13 cellular contexts compared by ENCODE assay signal in genomic region chr10:59654007-59654406, GRCh38. TPM values are rescaled to one million over a fixed set of nuclear protein-coding genes. Genes with fewer than 3 reads are reported as not detected.
DNase-seq lines count a peak whose midpoint lies in the region; ATAC-seq lines count a peak whose summit lies in the region.
"Had no signal": no experiment of that assay in that cellular context is flagged by ENCODE, and none has a peak within 500 bp of the region (broad histone marks: within the 10 kb centered on the region; RNA-seq: fewer than 3 reads in every experiment).

No MANE protein-coding gene starts in this region.

- H3K27me3 Mint-ChIP-seq in activated naive CD8-positive, alpha-beta T cell treated with anti-CD3 and anti-CD28 coated beads, Interleukin-2, amount 10 ng/mL, durations not matched to agents 7 days and 5 days = peaks cover 2% of the 10 kb centered on the region
- no peaks in the 10 kb centered on the region for H3K27me3 Mint-ChIP-seq in activated naive CD8-positive, alpha-beta T cell treated with anti-CD3 and anti-CD28 coated beads, Interleukin-2, amount 50 U/mL, for 24 hours
- peaks cover 3% of the 10 kb centered on the region for H3K27me3 Mint-ChIP-seq in activated T-helper 17 cell treated with anti-CD3 and anti-CD28 coated beads, Interleukin-2, amount 50 U/mL, for 72 hours
- H3K27me3 Mint-ChIP-seq in activated CD4-positive, alpha-beta T cell treated with anti-CD3 and anti-CD28 coated beads, Interleukin-2, amount 10 ng/mL, durations not matched to agents 7 days and 5 days = no peaks in the 10 kb centered on the region

- CTCF ChIA-PET in activated CD4-positive, alpha-beta T cell treated with anti-CD3 and anti-CD28 coated beads, Interleukin-2, amount 10 ng/mL, durations not matched to agents 7 days and 5 days (lab: Charles Lee) = interaction anchor here (0.6 kb wide), 1 partner anchor 1266 kb away, joined by 6 read pairs; no protein-coding TSS in a partner anchor

- DNase-seq in activated naive CD8-positive, alpha-beta T cell treated with anti-CD3 and anti-CD28 coated beads, Interleukin-2, amount 10 ng/mL, durations not matched to agents 7 days and 5 days = no peak
- no peak for DNase-seq in activated naive CD8-positive, alpha-beta T cell treated with anti-CD3 and anti-CD28 coated beads, Interleukin-2, amount 50 U/mL, for 24 hours
- DNase-seq in activated CD4-positive, alpha-beta T cell treated with anti-CD3 and anti-CD28 coated beads, Interleukin-2, amount 10 ng/mL, durations not matched to agents 7 days and 5 days = no peak
- DNase-seq in middle frontal gyrus (ENCODE audit: extremely low spot score, low spot score) = no peak
- no peak for DNase-seq in stimulated activated CD4-positive, alpha-beta T cell treated with anti-CD3 and anti-CD28 coated beads, Interleukin-2, amount 100 ng/mL, for 48 hours
- DNase-seq: activated CD4-positive, alpha-beta T cell treated with anti-CD3 and anti-CD28 coated beads for 4 hours; endodermal cell; NCI-H1694 treated with DMSO at 0.1 percent for 48 hours had no signal

- no peak for ATAC-seq in activated naive CD8-positive, alpha-beta T cell treated with anti-CD3 and anti-CD28 coated beads, Interleukin-2, amount 10 ng/mL, durations not matched to agents 7 days and 5 days (ENCODE audit: low read depth)
- no peak for ATAC-seq in activated naive CD8-positive, alpha-beta T cell treated with anti-CD3 and anti-CD28 coated beads, Interleukin-2, amount 50 U/mL, for 24 hours
- ATAC-seq in HG03558 (IDR thresholded peaks at IDR 0.05; ENCODE audit: extremely low read depth, unreplicated experiment) (peak; percentile 33), HG02798 (IDR thresholded peaks at IDR 0.05; ENCODE audit: poor library complexity, unreplicated experiment) (no peak)
- peak; percentile 57 for ATAC-seq in activated T-helper 17 cell treated with anti-CD3 and anti-CD28 coated beads, Interleukin-2, amount 50 U/mL, for 72 hours (replicated peaks)
- ATAC-seq: GM23338, Right ventricle myocardium inferior had no signal

- POLR2A ChIA-PET in activated naive CD8-positive, alpha-beta T cell treated with anti-CD3 and anti-CD28 coated beads, Interleukin-2, amount 10 ng/mL, durations not matched to agents 7 days and 5 days (lab: Charles Lee) = no interaction called here
- POLR2A ChIA-PET in activated CD4-positive, alpha-beta T cell treated with anti-CD3 and anti-CD28 coated beads, Interleukin-2, amount 10 ng/mL, durations not matched to agents 7 days and 5 days (lab: Charles Lee) = no interaction called here

- H3K4me3 Mint-ChIP-seq in activated naive CD8-positive, alpha-beta T cell treated with anti-CD3 and anti-CD28 coated beads, Interleukin-2, amount 10 ng/mL, durations not matched to agents 7 days and 5 days = no peak overlapping the region
- no peak overlapping the region for H3K4me3 Mint-ChIP-seq in activated naive CD8-positive, alpha-beta T cell treated with anti-CD3 and anti-CD28 coated beads, Interleukin-2, amount 50 U/mL, for 24 hours
- H3K4me3 Mint-ChIP-seq in activated T-helper 17 cell treated with anti-CD3 and anti-CD28 coated beads, Interleukin-2, amount 50 U/mL, for 72 hours = peak overlapping the region; percentile 5
- no peak overlapping the region for H3K4me3 Mint-ChIP-seq in activated CD4-positive, alpha-beta T cell treated with anti-CD3 and anti-CD28 coated beads, Interleukin-2, amount 10 ng/mL, durations not matched to agents 7 days and 5 days
- H3K4me3 Mint-ChIP-seq: endodermal cell, GM23338 had no signal

- peak overlapping the region; percentile 46 for H3K27ac Mint-ChIP-seq in activated naive CD8-positive, alpha-beta T cell treated with anti-CD3 and anti-CD28 coated beads, Interleukin-2, amount 10 ng/mL, durations not matched to agents 7 days and 5 days
- H3K27ac Mint-ChIP-seq in activated naive CD8-positive, alpha-beta T cell treated with anti-CD3 and anti-CD28 coated beads, Interleukin-2, amount 50 U/mL, for 24 hours = no peak overlapping the region
- H3K27ac Mint-ChIP-seq in activated T-helper 17 cell treated with anti-CD3 and anti-CD28 coated beads, Interleukin-2, amount 50 U/mL, for 72 hours = peak overlapping the region; percentile 61
- H3K27ac Mint-ChIP-seq in activated CD4-positive, alpha-beta T cell treated with anti-CD3 and anti-CD28 coated beads, Interleukin-2, amount 10 ng/mL, durations not matched to agents 7 days and 5 days = no peak overlapping the region
- H3K27ac Mint-ChIP-seq: endodermal cell, GM23338 had no signal

- H3K9me3 Mint-ChIP-seq in activated naive CD8-positive, alpha-beta T cell treated with anti-CD3 and anti-CD28 coated beads, Interleukin-2, amount 10 ng/mL, durations not matched to agents 7 days and 5 days = no peaks in the 10 kb centered on the region
- H3K9me3 Mint-ChIP-seq in activated naive CD8-positive, alpha-beta T cell treated with anti-CD3 and anti-CD28 coated beads, Interleukin-2, amount 50 U/mL, for 24 hours = no peaks in the 10 kb centered on the region
- no peaks in the 10 kb centered on the region for H3K9me3 Mint-ChIP-seq in activated T-helper 17 cell treated with anti-CD3 and anti-CD28 coated beads, Interleukin-2, amount 50 U/mL, for 72 hours
- H3K9me3 Mint-ChIP-seq in activated CD4-positive, alpha-beta T cell treated with anti-CD3 and anti-CD28 coated beads, Interleukin-2, amount 10 ng/mL, durations not matched to agents 7 days and 5 days = no peaks in the 10 kb centered on the region
- H3K9me3 Mint-ChIP-seq: endodermal cell, GM23338 had no signal

- H3K4me1 Mint-ChIP-seq in activated naive CD8-positive, alpha-beta T cell treated with anti-CD3 and anti-CD28 coated beads, Interleukin-2, amount 10 ng/mL, durations not matched to agents 7 days and 5 days = peaks cover 3% of the 10 kb centered on the region
- H3K4me1 Mint-ChIP-seq in activated naive CD8-positive, alpha-beta T cell treated with anti-CD3 and anti-CD28 coated beads, Interleukin-2, amount 50 U/mL, for 24 hours = peaks cover 7% of the 10 kb centered on the region
- no peaks in the 10 kb centered on the region for H3K4me1 Mint-ChIP-seq in activated T-helper 17 cell treated with anti-CD3 and anti-CD28 coated beads, Interleukin-2, amount 50 U/mL, for 72 hours
- peaks cover 10% of the 10 kb centered on the region for H3K4me1 Mint-ChIP-seq in activated CD4-positive, alpha-beta T cell treated with anti-CD3 and anti-CD28 coated beads, Interleukin-2, amount 10 ng/mL, durations not matched to agents 7 days and 5 days

- no peaks in the 10 kb centered on the region for H3K36me3 Mint-ChIP-seq in activated naive CD8-positive, alpha-beta T cell treated with anti-CD3 and anti-CD28 coated beads, Interleukin-2, amount 10 ng/mL, durations not matched to agents 7 days and 5 days
- H3K36me3 Mint-ChIP-seq in activated naive CD8-positive, alpha-beta T cell treated with anti-CD3 and anti-CD28 coated beads, Interleukin-2, amount 50 U/mL, for 24 hours (ENCODE audit: low read depth) = no peaks in the 10 kb centered on the region
- H3K36me3 Mint-ChIP-seq in activated T-helper 17 cell treated with anti-CD3 and anti-CD28 coated beads, Interleukin-2, amount 50 U/mL, for 72 hours (ENCODE audit: low read depth) = no peaks in the 10 kb centered on the region
- no peaks in the 10 kb centered on the region for H3K36me3 Mint-ChIP-seq in activated CD4-positive, alpha-beta T cell treated with anti-CD3 and anti-CD28 coated beads, Interleukin-2, amount 10 ng/mL, durations not matched to agents 7 days and 5 days (ENCODE audit: low read depth)

RNA-seq across cellular contexts. Expression of gene SLC16A9, which starts 55.6 kb away (rescaled TPM):
- under 1 TPM; 0.08 to 0.09 TPM for total RNA-seq in activated naive CD8-positive, alpha-beta T cell treated with anti-CD3 and anti-CD28 coated beads, Interleukin-2, amount 10 ng/mL, durations not matched to agents 7 days and 5 days
- total RNA-seq in activated T-helper 17 cell treated with anti-CD3 and anti-CD28 coated beads, Interleukin-2, amount 50 U/mL, for 72 hours = 1 to 10 TPM in 1 of 2 donors, under 1 TPM in 1; 0.42 to 2.2 TPM
- total RNA-seq in activated CD4-positive, alpha-beta T cell treated with anti-CD3 and anti-CD28 coated beads, Interleukin-2, amount 10 ng/mL, durations not matched to agents 7 days and 5 days = under 1 TPM; 0.08 to 0.12 TPM

Comparison
In these comparisons a context has a peak if more than half of its experiments do, and no peak if none do; other contexts are left out.
1. H3K27ac Mint-ChIP-seq: peak in activated naive CD8-positive, alpha-beta T cell treated with anti-CD3 and anti-CD28 coated beads, Interleukin-2, amount 10 ng/mL, durations not matched to agents 7 days and 5 days (single experiment) and activated T-helper 17 cell treated with anti-CD3 and anti-CD28 coated beads, Interleukin-2, amount 50 U/mL, for 72 hours (single experiment); none in activated naive CD8-positive, alpha-beta T cell treated with anti-CD3 and anti-CD28 coated beads, Interleukin-2, amount 50 U/mL, for 24 hours (single experiment) and activated CD4-positive, alpha-beta T cell treated with anti-CD3 and anti-CD28 coated beads, Interleukin-2, amount 10 ng/mL, durations not matched to agents 7 days and 5 days (single experiment).
2. ATAC-seq: peak in HG03558 (single experiment) and activated T-helper 17 cell treated with anti-CD3 and anti-CD28 coated beads, Interleukin-2, amount 50 U/mL, for 72 hours (single experiment); none in activated naive CD8-positive, alpha-beta T cell treated with anti-CD3 and anti-CD28 coated beads, Interleukin-2, amount 10 ng/mL, durations not matched to agents 7 days and 5 days (single experiment), activated naive CD8-positive, alpha-beta T cell treated with anti-CD3 and anti-CD28 coated beads, Interleukin-2, amount 50 U/mL, for 24 hours (single experiment) and HG02798 (single experiment).